ENCODE assay signal across 8 cellular contexts in genomic region chr4:95155759-95156451, GRCh38.
A peak's percentile ranks its signal among the peaks of the same experiment; 100 is the strongest.
DNase-seq lines count a peak whose midpoint lies in the region; ATAC-seq, FAIRE-seq and TF ChIP-seq lines count a peak whose summit lies in the region.

No MANE protein-coding gene starts in this region.

- H3K4me1 ChIP-seq in small intestine (ENCODE audit: control insufficient read depth in 2 of 2, insufficient read depth in 1 of 2, low read depth in 1 of 2, low read length in 1 of 2), result no peaks in the 10 kb centered on the region

- no peak overlapping the region for H3K4me3 ChIP-seq in small intestine (ENCODE audit: low read depth in 1 of 2, low read length in 2 of 2)

- peak; percentile 46 for ATAC-seq in HG03103 (IDR thresholded peaks at IDR 0.05; ENCODE audit: low read depth, unreplicated experiment)

- POLR2A ChIA-PET in GM10248 (lab: Yijun Ruan, JAX), result no interaction called here

- WGBS in small intestine, 3 donors, result 68 to 76% (median 74%) methylated on average over 2 of the region's 2 CpGs

- no peak for FAIRE-seq in small intestine (lab: Jason Lieb, UNC)

- no peaks in the 10 kb centered on the region for H3K36me3 ChIP-seq in small intestine (ENCODE audit: control insufficient read depth in 2 of 2, insufficient read depth in 2 of 2, low read length in 2 of 2)

- DNase-seq in AG08396 (ENCODE audit: low spot score) (peak; percentile 32), GM10248 (ENCODE audit: extremely low spot score) (peak; percentile 16), SKM-1 treated with dmso at 0.1 percent for 144 hours (lab: John Stamatoyannopoulos, UW; ENCODE audit: unreplicated experiment) (peak; percentile 14), fibroblast of the conjunctiva (ENCODE audit: low read depth) (peak; percentile 9), small intestine (peak; percentile 21), NCI-H1930 (lab: John Stamatoyannopoulos, UW) (no peak)
- no peak for DNase-seq in stimulated activated CD4-positive, alpha-beta T cell treated with anti-CD3 and anti-CD28 coated beads, Interleukin-15, amount 100 ng/mL, for 24 hours

- H3K27ac ChIP-seq in small intestine (ENCODE audit: low read depth in 1 of 2, low read length in 1 of 2), result no peak overlapping the region

- H3K27me3 ChIP-seq in small intestine (ENCODE audit: control insufficient read depth in 2 of 2, insufficient read depth in 2 of 2, low read length in 2 of 2), result no peaks in the 10 kb centered on the region

- CTCF ChIA-PET in GM10248 (lab: Yijun Ruan, JAX), result interaction anchor here (1.4 kb wide), 1 partner anchor 10 kb away, joined by 5 read pairs; no protein-coding TSS in a partner anchor

- no peaks in the 10 kb centered on the region for H3K9me3 ChIP-seq in small intestine (ENCODE audit: control insufficient read depth, low read depth)

- peak; percentile 30 for TF ChIP-seq CTCF in GM10248 (IDR thresholded peaks at IDR 0.05; ENCODE audit: control extremely low read depth, extremely low read depth, low read depth, missing control alignments)

Comparison
In these comparisons a context has a peak if more than half of its experiments do, and no peak if none do; other contexts are left out.
1. DNase-seq: peak in AG08396 (single experiment), GM10248 (single experiment), SKM-1 treated with dmso at 0.1 percent for 144 hours (single experiment), fibroblast of the conjunctiva (single experiment) and small intestine (single experiment); none in stimulated activated CD4-positive, alpha-beta T cell treated with anti-CD3 and anti-CD28 coated beads, Interleukin-15, amount 100 ng/mL, for 24 hours (single experiment) and NCI-H1930 (0 of 2).